ENCODE assay signal across 21 cellular contexts in genomic region chr13:48679941-48680630, GRCh38. TPM values are rescaled to one million over a fixed set of nuclear protein-coding genes. Genes with fewer than 3 reads are reported as not detected.
"Had no signal": no experiment of that assay in that cellular context is flagged by ENCODE, and none has a peak within 500 bp of the region (broad histone marks: within the 10 kb centered on the region; RNA-seq: fewer than 3 reads in every experiment).

No MANE protein-coding gene starts in this region.

- H3K36me3 ChIP-seq: gastroesophageal sphincter, tibial artery had no signal

- H2AFZ ChIP-seq: parathyroid adenoma had no signal

- H3K27me3 ChIP-seq: gastroesophageal sphincter, tibial artery had no signal

- H3K27ac ChIP-seq: gastroesophageal sphincter, parathyroid adenoma, tibial artery, VCaP had no signal

- DNase-seq: activated CD4-positive, CD25-positive, alpha-beta regulatory T cell treated with anti-CD3 and anti-CD28 coated beads, Interleukin-2, amount 50 U/mL, for 72 hours; activated effector memory CD4-positive, alpha-beta T cell treated with anti-CD3 and anti-CD28 coated beads, Interleukin-2, amount 50 U/mL, for 16 hours; activated naive CD4-positive, alpha-beta T cell treated with anti-CD3 and anti-CD28 coated beads, Interleukin-2, amount 50 U/mL, for 16 hours; activated T-cell treated with anti-CD3 and anti-CD28 coated beads, Interleukin-2, amount 50 U/mL, for 72 hours; aorta; mesenchymal stem cell; mucosa of descending colon; naive thymus-derived CD4-positive, alpha-beta T cell; stimulated activated CD4-positive, alpha-beta T cell treated with anti-CD3 and anti-CD28 coated beads, Interleukin-2, amount 100 ng/mL, for 24 hours; stimulated activated naive CD8-positive, alpha-beta T cell treated with anti-CD3 and anti-CD28 coated beads, Interleukin-15, Interleukin-2, amounts not matched to agents 100 U/mL and 50 U/mL, for 24 hours; substantia nigra; SW 1271; T-helper 2 cell; tibial artery had no signal

- ATAC-seq: activated T-cell treated with anti-CD3 and anti-CD28 coated beads, Interleukin-2, amount 50 U/mL, for 72 hours; gastroesophageal sphincter; mucosa of descending colon; naive thymus-derived CD4-positive, alpha-beta T cell; stimulated activated naive CD8-positive, alpha-beta T cell treated with anti-CD3 and anti-CD28 coated beads, Interleukin-15, Interleukin-2, amounts not matched to agents 100 U/mL and 50 U/mL, for 24 hours had no signal

- FAIRE-seq: endometrium, urothelium cell line had no signal

- H3K4me3 ChIP-seq: gastroesophageal sphincter, mucosa of descending colon, tibial artery had no signal

- H3K79me2 ChIP-seq: parathyroid adenoma had no signal

- H3K9me3 ChIP-seq: gastroesophageal sphincter, mucosa of descending colon, tibial artery had no signal

- H3K4me1 ChIP-seq: gastroesophageal sphincter, parathyroid adenoma, tibial artery had no signal

- H3K9ac ChIP-seq: parathyroid adenoma had no signal

RNA-seq across cellular contexts. Expression of gene CYSLTR2, which starts 26.4 kb away (rescaled TPM):
- total RNA-seq: chondrocyte, dermis microvascular lymphatic vessel endothelial cell had no signal
